In the genomic region with DNA sequence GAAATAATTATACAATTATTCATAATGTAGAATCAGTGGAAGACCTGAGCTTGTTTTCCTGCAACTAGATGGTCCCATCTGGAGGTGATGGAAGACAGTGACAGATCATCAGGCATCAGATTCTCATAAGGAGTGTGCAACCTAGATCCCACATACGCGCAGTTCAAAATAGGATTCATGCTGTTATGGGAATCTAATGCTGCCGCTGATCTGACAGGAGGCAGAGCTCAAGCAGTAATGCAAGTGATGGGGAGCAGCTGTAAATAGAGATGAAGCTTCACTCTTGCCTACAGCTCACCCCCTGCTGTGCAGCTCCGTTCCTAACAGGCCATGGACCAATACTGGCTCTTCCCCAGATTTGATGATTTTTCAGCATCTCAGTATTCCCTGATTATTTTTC, we compare ENCODE assay signal across 12 cellular contexts.
DNase-seq lines count a peak whose midpoint lies in the region; ATAC-seq and TF ChIP-seq lines count a peak whose summit lies in the region.
"Had no signal": no experiment of that assay in that cellular context is flagged by ENCODE, and none has a peak within 500 bp of the region (broad histone marks: within the 10 kb centered on the region; RNA-seq: fewer than 3 reads in every experiment).

No MANE protein-coding gene starts in this region.

- no peak for TF ChIP-seq CTCF in left lung (IDR thresholded peaks at IDR 0.05)

- DNase-seq in NCI-H524 (lab: John Stamatoyannopoulos, UW) = peak; percentile 49 to 86
- DNase-seq in SK-N-DZ (ENCODE audit: low spot score) = peak; percentile 19
- peak; percentile 30 for DNase-seq in left kidney (ENCODE audit: low read depth, low spot score)
- DNase-seq in activated CD4-positive, alpha-beta T cell treated with anti-CD3 and anti-CD28 coated beads, Interleukin-2, amount 10 ng/mL, durations not matched to agents 24 days and 14 days = no peak
- DNase-seq in left lung = no peak
- DNase-seq: AML-193; Caco-2; CD4-positive, alpha-beta T cell; GM23248 had no signal

- ATAC-seq in HG02938 (IDR thresholded peaks at IDR 0.05; ENCODE audit: unreplicated experiment) (no peak), left lung (no peak)

- H3K4me3 Mint-ChIP-seq in activated CD4-positive, alpha-beta T cell treated with anti-CD3 and anti-CD28 coated beads, Interleukin-2, amount 10 ng/mL, durations not matched to agents 24 days and 14 days = no peak overlapping the region
- H3K4me3 Mint-ChIP-seq: CD4-positive, alpha-beta T cell had no signal

- H3K27ac ChIP-seq in left lung = no peak overlapping the region
- H3K27ac ChIP-seq: C4-2B, GM23248 had no signal

- no peaks in the 10 kb centered on the region for H3K4me1 ChIP-seq in left lung
- H3K4me1 ChIP-seq: HAP-1 had no signal

- H3K4me1 Mint-ChIP-seq in activated CD4-positive, alpha-beta T cell treated with anti-CD3 and anti-CD28 coated beads, Interleukin-2, amount 10 ng/mL, durations not matched to agents 24 days and 14 days = no peaks in the 10 kb centered on the region

- intact Hi-C loops in activated CD4-positive, alpha-beta T cell treated with anti-CD3 and anti-CD28 coated beads, Interleukin-2, amount 10 ng/mL, durations not matched to agents 24 days and 14 days (cut with micrococcal nuclease) = no loop called here
- intact Hi-C loops in left lung (cut with DNase I) = no loop called here

- H3K27me3 ChIP-seq in left lung = no peaks in the 10 kb centered on the region

- H3K27ac Mint-ChIP-seq in activated CD4-positive, alpha-beta T cell treated with anti-CD3 and anti-CD28 coated beads, Interleukin-2, amount 10 ng/mL, durations not matched to agents 24 days and 14 days = no peak overlapping the region
- H3K27ac Mint-ChIP-seq: CD4-positive, alpha-beta T cell had no signal

- H3K36me3 ChIP-seq in left lung = no peaks in the 10 kb centered on the region
- H3K36me3 ChIP-seq: HAP-1 had no signal

- no peaks in the 10 kb centered on the region for H3K9me3 Mint-ChIP-seq in activated CD4-positive, alpha-beta T cell treated with anti-CD3 and anti-CD28 coated beads, Interleukin-2, amount 10 ng/mL, durations not matched to agents 24 days and 14 days
- H3K9me3 Mint-ChIP-seq: CD4-positive, alpha-beta T cell had no signal

- no peaks in the 10 kb centered on the region for H3K27me3 Mint-ChIP-seq in activated CD4-positive, alpha-beta T cell treated with anti-CD3 and anti-CD28 coated beads, Interleukin-2, amount 10 ng/mL, durations not matched to agents 24 days and 14 days

- H3K9me3 ChIP-seq in left lung = no peaks in the 10 kb centered on the region
- H3K9me3 ChIP-seq: Caco-2, HAP-1 had no signal

- H3K36me3 Mint-ChIP-seq in activated CD4-positive, alpha-beta T cell treated with anti-CD3 and anti-CD28 coated beads, Interleukin-2, amount 10 ng/mL, durations not matched to agents 24 days and 14 days (ENCODE audit: low read depth) = no peaks in the 10 kb centered on the region

- H3K4me3 ChIP-seq in left lung = no peak overlapping the region
- H3K4me3 ChIP-seq: GM23248, HAP-1 had no signal

Comparison
In these comparisons a context has a peak if more than half of its experiments do, and no peak if none do; other contexts are left out.
1. DNase-seq: peak in NCI-H524 (2 of 2), SK-N-DZ (single experiment) and left kidney (single experiment); none in activated CD4-positive, alpha-beta T cell treated with anti-CD3 and anti-CD28 coated beads, Interleukin-2, amount 10 ng/mL, durations not matched to agents 24 days and 14 days (single experiment) and left lung (0 of 2).